19 cellular contexts compared by ENCODE assay signal in genomic region chr5:179414459-179415215, GRCh38.
"Had no signal": no experiment of that assay in that cellular context is flagged by ENCODE, and none has a peak within 500 bp of the region (broad histone marks: within the 10 kb centered on the region; RNA-seq: fewer than 3 reads in every experiment).

No MANE protein-coding gene starts in this region.

- H3K4me1 Mint-ChIP-seq: activated naive CD8-positive, alpha-beta T cell treated with anti-CD3 and anti-CD28 coated beads, Interleukin-2, amount 10 ng/mL, durations not matched to agents 7 days and 5 days; central memory CD8-positive, alpha-beta T cell; T-cell had no signal

- H3K27ac ChIP-seq: ovary, stomach, testis, upper lobe of right lung had no signal

- H3K9me3 Mint-ChIP-seq: activated naive CD8-positive, alpha-beta T cell treated with anti-CD3 and anti-CD28 coated beads, Interleukin-2, amount 10 ng/mL, durations not matched to agents 7 days and 5 days; activated T-helper 1 cell treated with anti-CD3 and anti-CD28 coated beads, Interleukin-12 subunit alpha, Interleukin-12 subunit beta, Interleukin-2, Interleukin-4 antibody, amounts not matched to agents 30 ng/mL and 10 ng/mL and 1 ng/mL, durations not matched to agents 14 hours and 24 hours and 36 hours; central memory CD8-positive, alpha-beta T cell; effector memory CD8-positive, alpha-beta T cell; memory B cell; T-cell had no signal

- H3K9me3 ChIP-seq: ovary, stomach, testis, upper lobe of right lung had no signal

- H3K4me1 ChIP-seq: stomach, testis, upper lobe of right lung had no signal

- DNase-seq: activated CD4-positive, alpha-beta T cell treated with anti-CD3 and anti-CD28 coated beads, Interleukin-2, amount 50 U/mL, for 1 hour; activated naive CD4-positive, alpha-beta T cell; activated naive CD8-positive, alpha-beta T cell treated with anti-CD3 and anti-CD28 coated beads, Interleukin-2, amount 10 ng/mL, durations not matched to agents 7 days and 5 days; dermis blood vessel endothelial cell; effector memory CD8-positive, alpha-beta T cell; left colon; nephron progenitor cell; ovary; stimulated activated CD4-positive, alpha-beta T cell treated with anti-CD3 and anti-CD28 coated beads, Interleukin-1b, Interleukin-23, amount 100 ng/mL, for 48 hours; stomach; T1000; testis; upper lobe of right lung had no signal

- H3K27me3 ChIP-seq: ovary, testis had no signal

- ATAC-seq: activated CD4-positive, CD25-positive, alpha-beta regulatory T cell treated with anti-CD3 and anti-CD28 coated beads, Interleukin-2, amount 50 U/mL, for 24 hours; effector memory CD8-positive, alpha-beta T cell; left colon; T-cell; upper lobe of right lung had no signal

- H3K27me3 Mint-ChIP-seq: activated naive CD8-positive, alpha-beta T cell treated with anti-CD3 and anti-CD28 coated beads, Interleukin-2, amount 10 ng/mL, durations not matched to agents 7 days and 5 days had no signal

- H3K4me3 ChIP-seq: ovary, stomach, testis, upper lobe of right lung had no signal

- H3K27ac Mint-ChIP-seq: activated naive CD8-positive, alpha-beta T cell treated with anti-CD3 and anti-CD28 coated beads, Interleukin-2, amount 10 ng/mL, durations not matched to agents 7 days and 5 days; activated T-helper 1 cell treated with anti-CD3 and anti-CD28 coated beads, Interleukin-12 subunit alpha, Interleukin-12 subunit beta, Interleukin-2, Interleukin-4 antibody, amounts not matched to agents 30 ng/mL and 10 ng/mL and 1 ng/mL, durations not matched to agents 14 hours and 24 hours and 36 hours; brain; effector memory CD8-positive, alpha-beta T cell; memory B cell; nephron progenitor cell; T-cell had no signal

- H3K36me3 ChIP-seq: ovary, stomach, upper lobe of right lung had no signal

- H3K4me3 Mint-ChIP-seq: activated naive CD8-positive, alpha-beta T cell treated with anti-CD3 and anti-CD28 coated beads, Interleukin-2, amount 10 ng/mL, durations not matched to agents 7 days and 5 days; activated T-helper 1 cell treated with anti-CD3 and anti-CD28 coated beads, Interleukin-12 subunit alpha, Interleukin-12 subunit beta, Interleukin-2, Interleukin-4 antibody, amounts not matched to agents 30 ng/mL and 10 ng/mL and 1 ng/mL, durations not matched to agents 14 hours and 24 hours and 36 hours; brain; central memory CD8-positive, alpha-beta T cell; effector memory CD8-positive, alpha-beta T cell; memory B cell; nephron progenitor cell; T-cell had no signal

- H3K36me3 Mint-ChIP-seq: activated naive CD8-positive, alpha-beta T cell treated with anti-CD3 and anti-CD28 coated beads, Interleukin-2, amount 10 ng/mL, durations not matched to agents 7 days and 5 days; brain; memory B cell; T-cell had no signal
